ENCODE assay signal across 11 cellular contexts in genomic region chr3:50264964-50265485, GRCh38. TPM values are rescaled to one million over a fixed set of nuclear protein-coding genes. Genes with fewer than 3 reads are reported as not detected.
DNase-seq lines count a peak whose midpoint lies in the region; ATAC-seq and TF ChIP-seq lines count a peak whose summit lies in the region.
"Had no signal": no experiment of that assay in that cellular context is flagged by ENCODE, and none has a peak within 500 bp of the region (broad histone marks: within the 10 kb centered on the region; RNA-seq: fewer than 3 reads in every experiment).

No MANE protein-coding gene starts in this region.

- peaks cover 8% of the 10 kb centered on the region for H3K27me3 Mint-ChIP-seq in activated CD4-positive, alpha-beta T cell treated with anti-CD3 and anti-CD28 coated beads for 36 hours

- intact Hi-C loops in breast epithelium (cut with DNase I; ENCODE audit: low total_unique reads) = no loop called here
- intact Hi-C loops in stomach (cut with DNase I; ENCODE audit: low total_unique reads) = no loop called here
- intact Hi-C loops in activated CD4-positive, alpha-beta T cell treated with anti-CD3 and anti-CD28 coated beads for 36 hours (cut with DNase I, micrococcal nuclease) = no loop called here

- DNase-seq in HK-2 (ENCODE audit: unreplicated experiment) (peak; percentile 75), breast epithelium (ENCODE audit: low spot score in 2 of 2) (no peak), lung (ENCODE audit: low spot score) (peak; percentile 46), stomach (no peak), SKM-1 treated with dmso at 0.1 percent for 144 hours (lab: John Stamatoyannopoulos, UW; ENCODE audit: unreplicated experiment) (no peak), DMS153 (lab: John Stamatoyannopoulos, UW) (no peak), putamen (ENCODE audit: low spot score) (no peak)
- DNase-seq in activated CD4-positive, alpha-beta T cell treated with anti-CD3 and anti-CD28 coated beads for 36 hours = no peak
- DNase-seq: cortex of kidney; NCI-H2081 treated with DMSO at 0.1 percent for 48 hours; stimulated activated CD4-positive, alpha-beta T cell treated with anti-CD3 and anti-CD28 coated beads, Interleukin-4, amount 100 ng/mL, for 4 hours had no signal

- no peak overlapping the region for H3K4me3 Mint-ChIP-seq in activated CD4-positive, alpha-beta T cell treated with anti-CD3 and anti-CD28 coated beads for 36 hours

- no peak for TF ChIP-seq CTCF in breast epithelium (IDR thresholded peaks at IDR 0.05)
- no peak for TF ChIP-seq CTCF in lung (IDR thresholded peaks at IDR 0.05; ENCODE audit: control extremely low read depth, extremely low read depth)
- no peak for TF ChIP-seq CTCF in stomach (IDR thresholded peaks at IDR 0.05)

- POLR2A ChIA-PET in activated CD4-positive, alpha-beta T cell treated with anti-CD3 and anti-CD28 coated beads for 36 hours (lab: Charles Lee) = no interaction called here

- CTCF ChIA-PET in activated CD4-positive, alpha-beta T cell treated with anti-CD3 and anti-CD28 coated beads for 36 hours (lab: Charles Lee) = interaction anchor here (1.1 to 2.3 kb wide), 2 partner anchors 18 to 70 kb away, joined by 3 to 10 read pairs; no protein-coding TSS in a partner anchor

- ATAC-seq in lung (ENCODE audit: insufficient read depth, low FRiP score) = no peak
- no peak for ATAC-seq in activated CD4-positive, alpha-beta T cell treated with anti-CD3 and anti-CD28 coated beads for 36 hours

- H3K4me1 ChIP-seq in breast epithelium (peaks cover 24 to 56% of the 10 kb centered on the region in 2 donors), lung (ENCODE audit: control insufficient read depth in 2 of 2, insufficient read depth in 2 of 2, low read length in 2 of 2) (peaks cover 0 to 34% of the 10 kb centered on the region in 2 donors), stomach (peaks cover 64 to 90% (median 78%) of the 10 kb centered on the region in 4 donors)

- H3K27me3 ChIP-seq in breast epithelium (no peaks in the 10 kb centered on the region), lung (ENCODE audit: control insufficient read depth, insufficient read depth) (no peaks in the 10 kb centered on the region), stomach (peaks cover 0 to 6% (median 0%) of the 10 kb centered on the region in 3 donors)

- WGBS in lung, 2 donors = 63 to 70% methylated on average over 7 of the region's 7 CpGs
- 48 to 62% (median 53%) methylated on average over 6 to 7 of the region's 7 CpGs for WGBS in stomach, 5 donors

- H3K4me1 Mint-ChIP-seq in activated CD4-positive, alpha-beta T cell treated with anti-CD3 and anti-CD28 coated beads for 36 hours = no peaks in the 10 kb centered on the region

- H3K27ac ChIP-seq in breast epithelium (peak overlapping the region; percentile 94 to 100), lung (ENCODE audit: low read depth in 1 of 2, low read length in 1 of 2) (peak overlapping the region; percentile 55 to 91), stomach (peak overlapping the region; percentile 88 to 98 (median 95))

- H3K36me3 ChIP-seq in breast epithelium (no peaks in the 10 kb centered on the region), lung (ENCODE audit: control insufficient read depth in 2 of 2, insufficient read depth in 2 of 2, low read length in 2 of 2) (no peaks in the 10 kb centered on the region), stomach (no peaks in the 10 kb centered on the region)

- H3K9me3 ChIP-seq in breast epithelium (no peaks in the 10 kb centered on the region), lung (ENCODE audit: control insufficient read depth in 2 of 2, insufficient read depth in 1 of 2, low read length in 1 of 2) (no peaks in the 10 kb centered on the region), stomach (no peaks in the 10 kb centered on the region)

- no peaks in the 10 kb centered on the region for H3K9me3 Mint-ChIP-seq in activated CD4-positive, alpha-beta T cell treated with anti-CD3 and anti-CD28 coated beads for 36 hours (ENCODE audit: low read depth)

- no peak for TF ChIP-seq EP300 in stomach (IDR thresholded peaks at IDR 0.05)

- H3K4me3 ChIP-seq in breast epithelium (peak overlapping the region in 1 of 3 donors; percentile 7), lung (no peak overlapping the region), stomach (no peak overlapping the region)

- no peak overlapping the region for H3K27ac Mint-ChIP-seq in activated CD4-positive, alpha-beta T cell treated with anti-CD3 and anti-CD28 coated beads for 36 hours

- TF ChIP-seq POLR2A in breast epithelium (IDR thresholded peaks at IDR 0.05) = no peak
- no peak for TF ChIP-seq POLR2A in stomach (IDR thresholded peaks at IDR 0.05)

- no peaks in the 10 kb centered on the region for H3K36me3 Mint-ChIP-seq in activated CD4-positive, alpha-beta T cell treated with anti-CD3 and anti-CD28 coated beads for 36 hours (ENCODE audit: low read depth)

RNA-seq across cellular contexts. Expression of gene SEMA3B, which starts 3.9 kb away (rescaled TPM):
- total RNA-seq in breast epithelium (10 to 100 TPM; 10.1 to 17.6 (median 11.1) TPM), lung (10 to 100 TPM; 47.9 to 95.7 TPM), stomach (100 to 1,000 TPM in 4 of 5 donors, 10 to 100 TPM in 1; 53.6 to 310 (median 129) TPM)
- polyA plus RNA-seq in lung (10 to 100 TPM; 39.6 to 75.6 TPM), stomach (10 to 100 TPM; 40.1 to 79.9 (median 42.0) TPM)
- total RNA-seq in activated CD4-positive, alpha-beta T cell treated with anti-CD3 and anti-CD28 coated beads for 36 hours = 1 to 10 TPM; 1.6 to 2.1 TPM

RNA-seq across cellular contexts. Expression of gene LSMEM2, which starts 13.9 kb away (rescaled TPM):
- total RNA-seq in breast epithelium (not detected), lung (under 1 TPM in 1 of 2 donors, not detected in 1; 0.12 TPM), stomach (not detected)
- polyA plus RNA-seq in lung (under 1 TPM; 0.10 to 0.49 TPM), stomach (under 1 TPM in 2 of 3 donors, not detected in 1; 0.31 to 0.58 TPM)
- not detected for total RNA-seq in activated CD4-positive, alpha-beta T cell treated with anti-CD3 and anti-CD28 coated beads for 36 hours

RNA-seq across cellular contexts. Expression of gene IFRD2, which starts 27.2 kb away (rescaled TPM):
- total RNA-seq in breast epithelium = 10 to 100 TPM; 50.4 to 82.3 (median 72.7) TPM
- 10 to 100 TPM; 14.7 to 98.8 TPM for total RNA-seq in lung
- polyA plus RNA-seq in lung = 100 to 1,000 TPM in 1 of 2 donors, 10 to 100 TPM in 1; 91.4 to 107 TPM
- total RNA-seq in stomach = 100 to 1,000 TPM in 3 of 5 donors, 10 to 100 TPM in 2; 69.9 to 254 (median 193) TPM
- polyA plus RNA-seq in stomach = 100 to 1,000 TPM in 2 of 3 donors, 10 to 100 TPM in 1; 98.1 to 118 (median 108) TPM
- 100 to 1,000 TPM; 100 to 125 TPM for total RNA-seq in activated CD4-positive, alpha-beta T cell treated with anti-CD3 and anti-CD28 coated beads for 36 hours

RNA-seq across cellular contexts. Expression of gene GNAI2, which starts 29.0 kb away (rescaled TPM):
- total RNA-seq in breast epithelium (100 to 1,000 TPM in 2 of 3 donors, 10 to 100 TPM in 1; 95.3 to 232 (median 162) TPM), lung (100 to 1,000 TPM; 224 to 332 TPM), stomach (100 to 1,000 TPM in 2 of 5 donors, 10 to 100 TPM in 3; 73.7 to 211 (median 98.5) TPM)
- polyA plus RNA-seq in lung (100 to 1,000 TPM; 217 to 364 TPM), stomach (10 to 100 TPM; 61.1 to 73.5 (median 68.3) TPM)
- 100 to 1,000 TPM; 280 to 341 TPM for total RNA-seq in activated CD4-positive, alpha-beta T cell treated with anti-CD3 and anti-CD28 coated beads for 36 hours

RNA-seq across cellular contexts. Expression of gene HYAL3, which starts 34.2 kb away (rescaled TPM):
- total RNA-seq in breast epithelium (1 to 10 TPM; 2.3 to 6.4 (median 2.7) TPM), lung (1 to 10 TPM; 1.4 to 4.0 TPM), stomach (1 to 10 TPM in 3 of 5 donors, not detected in 2; 1.3 to 3.9 (median 1.3) TPM)
- polyA plus RNA-seq in lung (1 to 10 TPM; 2.5 to 4.9 TPM), stomach (1 to 10 TPM; 5.0 to 7.9 (median 7.7) TPM)
- 1 to 10 TPM; 4.5 to 5.4 TPM for total RNA-seq in activated CD4-positive, alpha-beta T cell treated with anti-CD3 and anti-CD28 coated beads for 36 hours

Comparison
In these comparisons a context has a peak if more than half of its experiments do, and no peak if none do; other contexts are left out.
1. DNase-seq: peak in HK-2 (single experiment) and lung (single experiment); none in breast epithelium (0 of 2), stomach (single experiment), SKM-1 treated with dmso at 0.1 percent for 144 hours (single experiment), activated CD4-positive, alpha-beta T cell treated with anti-CD3 and anti-CD28 coated beads for 36 hours (single experiment), DMS153 (single experiment) and putamen (single experiment).
2. Peak in every context shown above with its lines, with median percentiles within 50 percentile points of each other: H3K27ac ChIP-seq.